Comparison of ENCODE assay signal across 32 cellular contexts in the genomic region with DNA sequence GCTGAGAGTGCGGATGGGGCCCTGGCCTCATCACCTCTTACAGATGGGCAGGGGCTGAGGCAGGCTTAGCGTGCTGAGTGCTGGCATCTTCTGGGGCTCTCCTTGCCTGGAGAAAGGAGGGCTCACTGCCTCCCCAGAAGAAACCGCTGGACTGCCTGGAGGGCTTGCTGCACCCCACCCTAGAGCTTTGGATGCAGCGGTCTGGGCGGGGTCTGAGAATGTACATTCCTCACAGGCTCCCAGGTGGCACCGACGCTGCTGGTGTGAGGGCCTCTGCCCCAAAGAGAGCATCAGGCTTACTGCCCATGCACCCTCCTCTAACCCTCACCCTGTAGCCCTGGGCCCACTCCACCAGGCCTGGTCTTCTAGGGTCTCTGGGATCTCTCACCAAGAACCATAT. TPM values are rescaled to one million over a fixed set of nuclear protein-coding genes. Genes with fewer than 3 reads are reported as not detected.
"Had no signal": no experiment of that assay in that cellular context is flagged by ENCODE, and none has a peak within 500 bp of the region (broad histone marks: within the 10 kb centered on the region; RNA-seq: fewer than 3 reads in every experiment).

No MANE protein-coding gene starts in this region.

- ATAC-seq: activated CD4-positive, CD25-positive, alpha-beta regulatory T cell treated with anti-CD3 and anti-CD28 coated beads, Interleukin-2, amount 50 U/mL, for 24 hours; activated CD8-positive, alpha-beta T cell treated with anti-CD3 and anti-CD28 coated beads for 36 hours; effector memory CD8-positive, alpha-beta T cell; gastroesophageal sphincter; T-helper 17 cell had no signal

- H3K27ac Mint-ChIP-seq: activated B cell treated with CpG ODN at 0.5 μM for 24 hours; activated CD8-positive, alpha-beta T cell treated with anti-CD3 and anti-CD28 coated beads for 36 hours; activated naive CD4-positive, alpha-beta T cell treated with anti-CD3 and anti-CD28 coated beads for 36 hours; activated naive CD4-positive, alpha-beta T cell treated with anti-CD3 and anti-CD28 coated beads, Interleukin-2, amount 50 U/mL, for 24 hours; activated naive CD8-positive, alpha-beta T cell treated with anti-CD3 and anti-CD28 coated beads for 36 hours; activated T-helper 1 cell treated with anti-CD3 and anti-CD28 coated beads, Interleukin-12 subunit alpha, Interleukin-12 subunit beta, Interleukin-2, Interleukin-4 antibody, amounts not matched to agents 30 ng/mL and 10 ng/mL and 1 ng/mL, durations not matched to agents 14 hours and 24 hours and 36 hours; activated T-helper 2 cell treated with anti-CD3 and anti-CD28 coated beads, Interferon-gamma antibody, Interleukin-2, Interleukin-4, amounts not matched to agents 10 μg/mL and 5 μg/mL and 100 μg/mL, durations not matched to agents 14 hours and 24 hours and 36 hours; dendritic cell treated with granulocyte-macrophage colony-stimulating factor and Interleukin-4, amounts not matched to agents 40 ng/mL and 50 ng/mL, for 4 days; effector memory CD8-positive, alpha-beta T cell; T-helper 17 cell; T-helper 2 cell treated with Interferon-gamma antibody and Interleukin-4, amounts not matched to agents 5 μg/mL and 100 μg/mL, for 36 hours had no signal

- DNase-seq: activated B cell treated with CpG ODN at 0.5 μM for 24 hours; activated CD4-positive, alpha-beta T cell treated with anti-CD3 and anti-CD28 coated beads for 48 hours; activated CD4-positive, alpha-beta T cell treated with anti-CD3 and anti-CD28 coated beads, Interleukin-2, amount 50 U/mL, for 1 hour; activated CD4-positive, alpha-beta T cell treated with anti-CD3 and anti-CD28 coated beads, Interleukin-2, amount 50 U/mL, for 48 hours; activated CD8-positive, alpha-beta memory T cell treated with anti-CD3 and anti-CD28 coated beads for 24 hours; activated CD8-positive, alpha-beta T cell treated with anti-CD3 and anti-CD28 coated beads for 36 hours; activated effector memory CD4-positive, alpha-beta T cell treated with anti-CD3 and anti-CD28 coated beads, Interleukin-2, amount 50 U/mL, for 16 hours; activated naive CD4-positive, alpha-beta T cell treated with anti-CD3 and anti-CD28 coated beads for 36 hours; activated naive CD8-positive, alpha-beta T cell treated with anti-CD3 and anti-CD28 coated beads for 36 hours; activated T-cell treated with anti-CD3 and anti-CD28 coated beads, Interleukin-2, amount 50 U/mL, for 48 hours; amygdala; aorta; brain microvascular endothelial cell; dorsolateral prefrontal cortex; effector memory CD8-positive, alpha-beta T cell; esophagus squamous epithelium; foreskin melanocyte; T-helper 1 cell; T-helper 17 cell; T1000; WERI-Rb-1 had no signal

- H3K4me3 Mint-ChIP-seq: activated B cell treated with CpG ODN at 0.5 μM for 24 hours; activated CD8-positive, alpha-beta T cell treated with anti-CD3 and anti-CD28 coated beads for 36 hours; activated naive CD4-positive, alpha-beta T cell treated with anti-CD3 and anti-CD28 coated beads for 36 hours; activated naive CD4-positive, alpha-beta T cell treated with anti-CD3 and anti-CD28 coated beads, Interleukin-2, amount 50 U/mL, for 24 hours; activated naive CD8-positive, alpha-beta T cell treated with anti-CD3 and anti-CD28 coated beads for 36 hours; activated T-helper 1 cell treated with anti-CD3 and anti-CD28 coated beads, Interleukin-12 subunit alpha, Interleukin-12 subunit beta, Interleukin-2, Interleukin-4 antibody, amounts not matched to agents 30 ng/mL and 10 ng/mL and 1 ng/mL, durations not matched to agents 14 hours and 24 hours and 36 hours; central memory CD8-positive, alpha-beta T cell; dendritic cell treated with granulocyte-macrophage colony-stimulating factor and Interleukin-4, amounts not matched to agents 40 ng/mL and 50 ng/mL, for 4 days; effector memory CD8-positive, alpha-beta T cell; T-helper 17 cell; T-helper 2 cell treated with Interferon-gamma antibody and Interleukin-4, amounts not matched to agents 5 μg/mL and 100 μg/mL, for 36 hours had no signal

- H3K4me3 ChIP-seq: coronary artery, dorsolateral prefrontal cortex, esophagus squamous epithelium, gastroesophageal sphincter had no signal

- H3K9me3 ChIP-seq: esophagus squamous epithelium, gastroesophageal sphincter had no signal

- H3K36me3 Mint-ChIP-seq: activated naive CD4-positive, alpha-beta T cell treated with anti-CD3 and anti-CD28 coated beads, Interleukin-2, amount 50 U/mL, for 24 hours; activated naive CD8-positive, alpha-beta T cell treated with anti-CD3 and anti-CD28 coated beads for 36 hours had no signal

- H3K4me1 Mint-ChIP-seq: central memory CD8-positive, alpha-beta T cell had no signal

- H3K27ac ChIP-seq: brain microvascular endothelial cell, coronary artery, epithelial cell of prostate, esophagus squamous epithelium, gastroesophageal sphincter, WERI-Rb-1 had no signal

- H3K36me3 ChIP-seq: brain microvascular endothelial cell, esophagus squamous epithelium, gastroesophageal sphincter had no signal

- H3K9me3 Mint-ChIP-seq: activated B cell treated with CpG ODN at 0.5 μM for 24 hours; activated CD8-positive, alpha-beta T cell treated with anti-CD3 and anti-CD28 coated beads for 36 hours; activated naive CD4-positive, alpha-beta T cell treated with anti-CD3 and anti-CD28 coated beads for 36 hours; activated naive CD4-positive, alpha-beta T cell treated with anti-CD3 and anti-CD28 coated beads, Interleukin-2, amount 50 U/mL, for 24 hours; activated naive CD8-positive, alpha-beta T cell treated with anti-CD3 and anti-CD28 coated beads for 36 hours; activated T-helper 1 cell treated with anti-CD3 and anti-CD28 coated beads, Interleukin-12 subunit alpha, Interleukin-12 subunit beta, Interleukin-2, Interleukin-4 antibody, amounts not matched to agents 30 ng/mL and 10 ng/mL and 1 ng/mL, durations not matched to agents 14 hours and 24 hours and 36 hours; activated T-helper 2 cell treated with anti-CD3 and anti-CD28 coated beads, Interferon-gamma antibody, Interleukin-2, Interleukin-4, amounts not matched to agents 10 μg/mL and 5 μg/mL and 100 μg/mL, durations not matched to agents 14 hours and 24 hours and 36 hours; central memory CD8-positive, alpha-beta T cell; dendritic cell treated with granulocyte-macrophage colony-stimulating factor and Interleukin-4, amounts not matched to agents 40 ng/mL and 50 ng/mL, for 4 days; effector memory CD8-positive, alpha-beta T cell; T-helper 2 cell treated with Interferon-gamma antibody and Interleukin-4, amounts not matched to agents 5 μg/mL and 100 μg/mL, for 36 hours had no signal

RNA-seq across cellular contexts. Expression of a gene that starts 51.1 kb away (rescaled TPM):
- total RNA-seq: glomerular endothelial cell had no signal
